8 cellular contexts compared by ENCODE assay signal in genomic region chr7:87218941-87219544, GRCh38. TPM values are rescaled to one million over a fixed set of nuclear protein-coding genes. Genes with fewer than 3 reads are reported as not detected.
DNase-seq lines count a peak whose midpoint lies in the region; ATAC-seq and TF ChIP-seq lines count a peak whose summit lies in the region.

No MANE protein-coding gene starts in this region.

- H3K4me1 ChIP-seq in ES-I3 (ENCODE audit: insufficient read depth, low read length) = no peaks in the 10 kb centered on the region
- no peaks in the 10 kb centered on the region for H3K4me1 ChIP-seq in NT2/D1 (ENCODE audit: insufficient read depth, insufficient read length)
- H3K4me1 ChIP-seq in ovary (ENCODE audit: insufficient read depth) = peaks cover 4% of the 10 kb centered on the region

- H3K4me3 Mint-ChIP-seq in activated naive CD8-positive, alpha-beta T cell treated with anti-CD3 and anti-CD28 coated beads, Interleukin-2, amount 50 U/mL, for 24 hours = peak overlapping the region; percentile 93

- H3K9me3 Mint-ChIP-seq in activated naive CD8-positive, alpha-beta T cell treated with anti-CD3 and anti-CD28 coated beads, Interleukin-2, amount 50 U/mL, for 24 hours = no peaks in the 10 kb centered on the region

- intact Hi-C loops in cardiac septum (cut with DNase I) = loop anchor here (1.0 to 5.0 kb wide), 3 partner anchors 67 to 287 kb away; partner anchors contain the start of genes DMTF1 and ELAPOR2
- intact Hi-C loops in ovary (cut with DNase I) = loop anchor here in 1 of 4 donors (10.0 kb wide), 1 partner anchor 64 kb away; the partner anchor contains the start of gene DMTF1

- TF ChIP-seq EP300 in ovary (IDR thresholded peaks at IDR 0.05) = no peak

- H3K4me1 Mint-ChIP-seq in activated naive CD8-positive, alpha-beta T cell treated with anti-CD3 and anti-CD28 coated beads, Interleukin-2, amount 50 U/mL, for 24 hours = peaks cover 48% of the 10 kb centered on the region

- no peak for TF ChIP-seq POLR2A in ovary (IDR thresholded peaks at IDR 0.05)

- H3K36me3 ChIP-seq in ES-I3 (ENCODE audit: insufficient read depth, low read length) = no peaks in the 10 kb centered on the region
- H3K36me3 ChIP-seq in NT2/D1 (ENCODE audit: insufficient read depth, insufficient read length, low read length) = peaks cover 15% of the 10 kb centered on the region
- H3K36me3 ChIP-seq in ovary = no peaks in the 10 kb centered on the region

- peaks cover 6% of the 10 kb centered on the region for H3K27me3 Mint-ChIP-seq in activated naive CD8-positive, alpha-beta T cell treated with anti-CD3 and anti-CD28 coated beads, Interleukin-2, amount 50 U/mL, for 24 hours

- H3K36me3 Mint-ChIP-seq in activated naive CD8-positive, alpha-beta T cell treated with anti-CD3 and anti-CD28 coated beads, Interleukin-2, amount 50 U/mL, for 24 hours (ENCODE audit: low read depth) = peaks cover 31% of the 10 kb centered on the region

- DNase-seq in HCEC 1CT = peak; percentile 35
- DNase-seq in NT2/D1 (ENCODE audit: low read depth, low spot score) = peak; percentile 49
- peak; percentile 34 for DNase-seq in activated naive CD8-positive, alpha-beta T cell treated with anti-CD3 and anti-CD28 coated beads, Interleukin-2, amount 50 U/mL, for 24 hours
- DNase-seq in cardiac septum (ENCODE audit: low spot score) = peak; percentile 78
- peak; percentile 40 to 65 (median 56) for DNase-seq in ovary
- no peak for DNase-seq in NCI-H1694 treated with DMSO at 0.1 percent for 48 hours (lab: John Stamatoyannopoulos, UW)
- no peak for DNase-seq in retina

- H3K9ac ChIP-seq in ES-I3 (ENCODE audit: low read depth, low read length) (peak overlapping the region; percentile 94), NT2/D1 (ENCODE audit: insufficient read length, low read depth) (peak overlapping the region; percentile 84)

- H3K27me3 ChIP-seq in NT2/D1 (ENCODE audit: insufficient read depth, insufficient read length) (peaks cover 22% of the 10 kb centered on the region), ovary (no peaks in the 10 kb centered on the region)

- no peak for TF ChIP-seq CTCF in ovary (IDR thresholded peaks at IDR 0.05)

- H3K27ac Mint-ChIP-seq in activated naive CD8-positive, alpha-beta T cell treated with anti-CD3 and anti-CD28 coated beads, Interleukin-2, amount 50 U/mL, for 24 hours = peak overlapping the region; percentile 96

- 1% methylated on average over 16 of the region's 16 CpGs for WGBS in ovary, 3 donors

- no peak for ATAC-seq in activated naive CD8-positive, alpha-beta T cell treated with anti-CD3 and anti-CD28 coated beads, Interleukin-2, amount 50 U/mL, for 24 hours

- H3K4me3 ChIP-seq in NT2/D1 (ENCODE audit: insufficient read length, low read depth) = peak overlapping the region; percentile 83
- H3K4me3 ChIP-seq in ovary = peak overlapping the region; percentile 88

- H3K9me3 ChIP-seq in ES-I3 (ENCODE audit: control insufficient read depth, insufficient read depth, low read length) (no peaks in the 10 kb centered on the region), NT2/D1 (ENCODE audit: insufficient read depth, low read length) (no peaks in the 10 kb centered on the region), ovary (no peaks in the 10 kb centered on the region)

- H3K27ac ChIP-seq in ovary = peak overlapping the region; percentile 65 to 92

RNA-seq across cellular contexts. Expression of gene TMEM243, which starts 0.5 kb away (rescaled TPM):
- total RNA-seq in cardiac septum (5.9 TPM), ovary (10 to 100 TPM; 23.4 to 57.8 (median 26.7) TPM)
- 10 to 100 TPM; 32.7 to 40.2 TPM for polyA plus RNA-seq in ovary

Comparison
In these comparisons a context has a peak if more than half of its experiments do, and no peak if none do; other contexts are left out.
1. DNase-seq: peak in HCEC 1CT (single experiment), NT2/D1 (single experiment), activated naive CD8-positive, alpha-beta T cell treated with anti-CD3 and anti-CD28 coated beads, Interleukin-2, amount 50 U/mL, for 24 hours (single experiment), cardiac septum (single experiment) and ovary (5 of 5); none in NCI-H1694 treated with DMSO at 0.1 percent for 48 hours (single experiment) and retina (single experiment).